1 cellular context compared by ENCODE assay signal in genomic region chr18:34970106-34970505, GRCh38.
TF ChIP-seq lines count a peak whose summit lies in the region.

No MANE protein-coding gene starts in this region.

TF ChIP-seq in IMR-90, 13 proteins besides CTCF, POLR2A, EP300 and RAD21 (continued from another document):
- TF ChIP-seq ELK1 (IDR thresholded peaks at IDR 0.05; ENCODE audit: borderline replicate concordance, low read depth, low read length): no peak
- TF ChIP-seq MAFK (IDR thresholded peaks at IDR 0.05; ENCODE audit: low read depth, low read length): no peak
